In the genomic region with DNA sequence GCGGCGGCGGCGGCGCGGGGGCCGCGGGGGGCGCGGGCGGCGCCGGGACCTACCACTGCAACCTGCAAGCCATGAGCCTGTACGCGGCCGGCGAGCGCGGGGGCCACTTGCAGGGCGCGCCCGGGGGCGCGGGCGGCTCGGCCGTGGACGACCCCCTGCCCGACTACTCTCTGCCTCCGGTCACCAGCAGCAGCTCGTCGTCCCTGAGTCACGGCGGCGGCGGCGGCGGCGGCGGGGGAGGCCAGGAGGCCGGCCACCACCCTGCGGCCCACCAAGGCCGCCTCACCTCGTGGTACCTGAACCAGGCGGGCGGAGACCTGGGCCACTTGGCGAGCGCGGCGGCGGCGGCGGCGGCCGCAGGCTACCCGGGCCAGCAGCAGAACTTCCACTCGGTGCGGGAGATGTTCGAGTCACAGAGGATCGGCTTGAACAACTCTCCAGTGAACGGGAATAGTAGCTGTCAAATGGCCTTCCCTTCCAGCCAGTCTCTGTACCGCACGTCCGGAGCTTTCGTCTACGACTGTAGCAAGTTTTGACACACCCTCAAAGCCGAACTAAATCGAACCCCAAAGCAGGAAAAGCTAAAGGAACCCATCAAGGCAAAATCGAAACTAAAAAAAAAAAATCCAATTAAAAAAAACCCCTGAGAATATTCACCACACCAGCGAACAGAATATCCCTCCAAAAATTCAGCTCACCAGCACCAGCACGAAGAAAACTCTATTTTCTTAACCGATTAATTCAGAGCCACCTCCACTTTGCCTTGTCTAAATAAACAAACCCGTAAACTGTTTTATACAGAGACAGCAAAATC, we compare ENCODE assay signal across 8 cellular contexts. TPM values are rescaled to one million over a fixed set of nuclear protein-coding genes. Genes with fewer than 3 reads are reported as not detected.
DNase-seq lines count a peak whose midpoint lies in the region; ATAC-seq and TF ChIP-seq lines count a peak whose summit lies in the region.

No MANE protein-coding gene starts in this region.

- H3K27ac Mint-ChIP-seq in activated T-cell treated with anti-CD3 and anti-CD28 coated beads, Interleukin-2, amount 50 U/mL, for 24 hours: peak overlapping the region; percentile 61
- peak overlapping the region in 1 of 2 donors; percentile 78 for H3K27ac Mint-ChIP-seq in stimulated activated naive CD8-positive, alpha-beta T cell treated with anti-CD3 and anti-CD28 coated beads, Interleukin-15, amount 100 ng/mL, for 72 hours

- H3K4me2 ChIP-seq in Karpas-422 (ENCODE audit: low read depth, low read length, poor library complexity, severe bottlenecking): no peak overlapping the region

- H3K27ac ChIP-seq in iPS DF 6.9 (ENCODE audit: low read length) (no peak overlapping the region), Karpas-422 (ENCODE audit: low read length) (no peak overlapping the region)

- H3K27me3 ChIP-seq in iPS DF 6.9 (ENCODE audit: control insufficient read depth, insufficient read depth, low read length) (peaks cover 74% of the 10 kb centered on the region), Karpas-422 (ENCODE audit: low read length) (no peaks in the 10 kb centered on the region)

- no peak overlapping the region for H3K9ac ChIP-seq in Karpas-422 (ENCODE audit: low read length)

- H3K4me3 ChIP-seq in AG04449 (ENCODE audit: low read depth, low read length): peak overlapping the region; percentile 72
- peak overlapping the region; percentile 18; the same call in 1 of the 2 replicates for H3K4me3 ChIP-seq in iPS DF 6.9 (ENCODE audit: low read length)
- no peak overlapping the region for H3K4me3 ChIP-seq in Karpas-422 (ENCODE audit: low read length)

- H3K9me3 ChIP-seq in iPS DF 6.9 (ENCODE audit: control insufficient read depth, insufficient read depth, low read length) (no peaks in the 10 kb centered on the region), Karpas-422 (ENCODE audit: low read length) (no peaks in the 10 kb centered on the region)

- DNase-seq in AG04449 (ENCODE audit: low read depth, low spot score) (no peak), HCEC 1CT (peak; percentile 19), iPS DF 6.9 (ENCODE audit: low read depth, low spot score) (no peak), Karpas-422 (no peak), hepatic stellate cell (ENCODE audit: low spot score) (no peak), SK-N-DZ (ENCODE audit: low spot score) (no peak)
- no peak for DNase-seq in activated T-cell treated with anti-CD3 and anti-CD28 coated beads, Interleukin-2, amount 50 U/mL, for 24 hours
- no peak for DNase-seq in stimulated activated naive CD8-positive, alpha-beta T cell treated with anti-CD3 and anti-CD28 coated beads, Interleukin-15, amount 100 ng/mL, for 72 hours

- peak overlapping the region; percentile 73 for H3K4me3 Mint-ChIP-seq in activated T-cell treated with anti-CD3 and anti-CD28 coated beads, Interleukin-2, amount 50 U/mL, for 24 hours
- H3K4me3 Mint-ChIP-seq in stimulated activated naive CD8-positive, alpha-beta T cell treated with anti-CD3 and anti-CD28 coated beads, Interleukin-15, amount 100 ng/mL, for 72 hours: peak overlapping the region; percentile 79 to 82

- POLR2A ChIA-PET in AG04449 (lab: Yijun Ruan, JAX): interaction anchor here (0.6 to 1.6 kb wide), 5 partner anchors 74 to 825 kb away, joined by 3 to 7 read pairs (median 3); no protein-coding TSS in a partner anchor

- peaks cover 1% of the 10 kb centered on the region for H3K36me3 Mint-ChIP-seq in activated T-cell treated with anti-CD3 and anti-CD28 coated beads, Interleukin-2, amount 50 U/mL, for 24 hours (ENCODE audit: low read depth)

- no peak overlapping the region for H2AFZ ChIP-seq in Karpas-422 (ENCODE audit: low read length)

- no peak for TF ChIP-seq CTCF in AG04449 (IDR thresholded peaks at IDR 0.05; ENCODE audit: insufficient read depth, low read length, missing control alignments)

- H4K20me1 ChIP-seq in Karpas-422 (ENCODE audit: insufficient read depth, low read depth, low read length): no peaks in the 10 kb centered on the region

- H3K4me1 ChIP-seq in iPS DF 6.9 (ENCODE audit: control insufficient read depth, insufficient read depth, low read length) (peaks cover 7% of the 10 kb centered on the region), Karpas-422 (ENCODE audit: low read length) (peaks cover 2% of the 10 kb centered on the region; the same call in 1 of the 2 replicates)

- ATAC-seq in stimulated activated naive CD8-positive, alpha-beta T cell treated with anti-CD3 and anti-CD28 coated beads, Interleukin-15, amount 100 ng/mL, for 72 hours: no peak

- H3K36me3 ChIP-seq in iPS DF 6.9 (ENCODE audit: control insufficient read depth, insufficient read depth, low read length): no peaks in the 10 kb centered on the region; the same call in 1 of the 2 replicates
- no peaks in the 10 kb centered on the region for H3K36me3 ChIP-seq in Karpas-422 (ENCODE audit: insufficient read depth, low read length)

- H3K4me1 Mint-ChIP-seq in activated T-cell treated with anti-CD3 and anti-CD28 coated beads, Interleukin-2, amount 50 U/mL, for 24 hours (ENCODE audit: low read depth): peaks cover 35% of the 10 kb centered on the region
- peaks cover 35% of the 10 kb centered on the region for H3K4me1 Mint-ChIP-seq in stimulated activated naive CD8-positive, alpha-beta T cell treated with anti-CD3 and anti-CD28 coated beads, Interleukin-15, amount 100 ng/mL, for 72 hours

- H3K27me3 Mint-ChIP-seq in activated T-cell treated with anti-CD3 and anti-CD28 coated beads, Interleukin-2, amount 50 U/mL, for 24 hours: peaks cover 66% of the 10 kb centered on the region
- H3K27me3 Mint-ChIP-seq in stimulated activated naive CD8-positive, alpha-beta T cell treated with anti-CD3 and anti-CD28 coated beads, Interleukin-15, amount 100 ng/mL, for 72 hours: peaks cover 84% of the 10 kb centered on the region

- no peaks in the 10 kb centered on the region for H3K9me2 ChIP-seq in Karpas-422 (replicated peaks; ENCODE audit: insufficient read depth, low read length)

- no peaks in the 10 kb centered on the region for H3K9me3 Mint-ChIP-seq in activated T-cell treated with anti-CD3 and anti-CD28 coated beads, Interleukin-2, amount 50 U/mL, for 24 hours
- no peaks in the 10 kb centered on the region for H3K9me3 Mint-ChIP-seq in stimulated activated naive CD8-positive, alpha-beta T cell treated with anti-CD3 and anti-CD28 coated beads, Interleukin-15, amount 100 ng/mL, for 72 hours

- WGBS in iPS DF 6.9 (ENCODE audit: insufficient coverage, insufficient read length): no CpG with 5 or more reads among the region's 73 CpGs

- no peaks in the 10 kb centered on the region for H3K79me2 ChIP-seq in Karpas-422 (ENCODE audit: low read length)

- CTCF ChIA-PET in AG04449 (lab: Yijun Ruan, JAX): interaction anchor here (0.6 to 3.7 kb wide), 21 partner anchors 14 to 1022 kb away, joined by 3 to 33 read pairs (median 4); no protein-coding TSS in a partner anchor

RNA-seq across cellular contexts. Expression of a gene that starts 2.1 kb away (rescaled TPM):
- total RNA-seq in Karpas-422 (2014; rRNA removed; shearing (Covaris generic); ENCODE audit: low replicate concordance): not detected in 2 replicates
- polyA plus RNA-seq in SK-N-DZ (2014; cell fraction: cytosol; rRNA removed): 14.2 and 15.1 TPM in 2 replicates
- polyA plus RNA-seq in SK-N-DZ (2014; cell fraction: nucleus; rRNA removed): 10.1 and 11.9 TPM in 2 replicates
